In genomic region chr17:57989011-57989345, GRCh38 we compare ENCODE assay signal across 8 cellular contexts. TPM values are rescaled to one million over a fixed set of nuclear protein-coding genes. Genes with fewer than 3 reads are reported as not detected.
DNase-seq lines count a peak whose midpoint lies in the region; ATAC-seq, FAIRE-seq and TF ChIP-seq lines count a peak whose summit lies in the region.

No MANE protein-coding gene starts in this region.

- no peak overlapping the region for H4K8ac ChIP-seq in H1 (ENCODE audit: extremely low read depth, insufficient read depth, low read length)

- H3K36me3 ChIP-seq in H1 (ENCODE audit: control insufficient read depth in 2 of 4, insufficient read depth in 4 of 4, low read length in 3 of 4) = no peaks in the 10 kb centered on the region; a peak in 2 of 8 replicates

- no peak overlapping the region for H3K56ac ChIP-seq in H1 (replicated peaks; ENCODE audit: insufficient read length, low read depth, low read length)

- H3K23ac ChIP-seq in H1 (ENCODE audit: insufficient read length) = no peak overlapping the region

- no peak overlapping the region for H3K18ac ChIP-seq in H1 (ENCODE audit: extremely low read depth, low read length)

- no peak for TF ChIP-seq RAD21 in H1 (IDR thresholded peaks at IDR 0.05 in 1 of 2, conservative IDR thresholded peaks at IDR 0.05 in 1 of 2; ENCODE audit: low read depth in 2 of 2, low read length in 2 of 2)

- H3K27ac ChIP-seq in H1 (ENCODE audit: low read depth, low read length) = no peak overlapping the region

- POLR2A ChIA-PET in H1 (lab: Charles Lee; ENCODE audit: partially characterized antibody) = interaction anchor here (0.8 to 28.0 kb wide), 13 partner anchors 8 to 191 kb away, joined by 3 to 672 read pairs (median 3); partner anchors contain the start of genes MRPS23 and SRSF1
- POLR2A ChIA-PET in naive thymus-derived CD8-positive, alpha-beta T cell (lab: Charles Lee) = interaction anchor here (0.7 to 3.7 kb wide), 9 partner anchors 7 to 139 kb away, joined by 3 to 44 read pairs (median 5); partner anchors contain the start of genes CUEDC1, MRPS23 and SRSF1

- H3K9me3 ChIP-seq in H1 (ENCODE audit: insufficient read depth in 2 of 2, low read depth in 1 of 2, low read length in 1 of 2) = no peaks in the 10 kb centered on the region

- no peak for TF ChIP-seq POLR2A in H1 (IDR thresholded peaks at IDR 0.05; ENCODE audit: control extremely low read depth in 1 of 2, low read depth in 2 of 2, low read length in 2 of 2)
- no peak for TF ChIP-seq POLR2A in GM12892 (IDR thresholded peaks at IDR 0.05; ENCODE audit: low read depth, low read length)

- no peak overlapping the region for H3K4ac ChIP-seq in H1 (replicated peaks; ENCODE audit: insufficient read length, low read depth, low read length)

- no peak overlapping the region for H2BK120ac ChIP-seq in H1 (replicated peaks; ENCODE audit: low read depth, low read length)

- 0 out of 2 replicates have a peak overlapping the region, but pooled peaks have one; percentile 73 for H2BK5ac ChIP-seq in H1 (ENCODE audit: low read depth, low read length)

- 57% methylated on average over 5 of the region's 5 CpGs; no CpG with 5 or more reads in 1 of the 2 experiments for WGBS in H1 (ENCODE audit: extremely low coverage in 1 of 2, insufficient coverage in 1 of 2, insufficient read length in 1 of 2, insufficient replicate concordance in 2 of 2, low coverage in 1 of 2, low lambda C conversion rate in 2 of 2, missing lambda C conversion rate in 1 of 2), 2 experiments

- peaks cover 0 to 7% of the 10 kb centered on the region in 2 experiments for H4K20me1 ChIP-seq in H1 (replicated peaks in 1 of 2; ENCODE audit: control insufficient read depth in 1 of 2, insufficient read depth in 2 of 2, low read length in 2 of 2)

- peaks cover 0 to 11% (median 0%) of the 10 kb centered on the region in 3 donors for H3K36me3 Mint-ChIP-seq in naive thymus-derived CD8-positive, alpha-beta T cell

- H4K5ac ChIP-seq in H1 (ENCODE audit: insufficient read length, low read depth, low read length) = no peak overlapping the region

- peaks cover 0 to 30% of the 10 kb centered on the region in 2 experiments; a peak in 3 of 4 replicates for H3K79me2 ChIP-seq in H1 (ENCODE audit: control insufficient read depth in 1 of 2, insufficient read depth in 2 of 2, low read length in 2 of 2)

- peaks cover 9% of the 10 kb centered on the region for H3K23me2 ChIP-seq in H1 (ENCODE audit: low read depth, low read length)

- H2AK5ac ChIP-seq in H1 (ENCODE audit: low read depth, low read length) = no peak overlapping the region

- CTCF ChIA-PET in H1 (lab: Charles Lee; ENCODE audit: partially characterized antibody) = interaction anchor here (1.0 to 15.0 kb wide), 7 partner anchors 11 to 133 kb away, joined by 3 to 384 read pairs (median 7); partner anchors contain the start of gene MRPS23

- H3K14ac ChIP-seq in H1 (ENCODE audit: insufficient read length) = no peak overlapping the region

- no peak for TF ChIP-seq EP300 in H1 (IDR thresholded peaks at IDR 0.05; ENCODE audit: borderline replicate concordance in 1 of 2, low read depth in 2 of 2, low read length in 2 of 2)

- H2BK12ac ChIP-seq in H1 (ENCODE audit: low read depth, low read length) = no peak overlapping the region

- no peak overlapping the region for H2BK20ac ChIP-seq in H1 (ENCODE audit: low read length)

- H3K4me3 ChIP-seq in H1 (ENCODE audit: extremely low read depth in 1 of 4, insufficient read depth in 2 of 4, low read depth in 3 of 4, low read length in 4 of 4) = peak overlapping the region in 3 of 4 experiments; percentile 70 to 95 (median 81); a peak in 6 of 8 replicates

- peaks cover 34 to 73% (median 68%) of the 10 kb centered on the region in 4 donors for H3K4me1 Mint-ChIP-seq in naive thymus-derived CD8-positive, alpha-beta T cell

- no peak for ATAC-seq in naive thymus-derived CD8-positive, alpha-beta T cell
- ATAC-seq in HG03457 (IDR thresholded peaks at IDR 0.05; ENCODE audit: unreplicated experiment) = no peak

- peaks cover 0 to 6% (median 1%) of the 10 kb centered on the region in 4 experiments; a peak in 4 of 7 replicates for H3K4me1 ChIP-seq in H1 (replicated peaks in 1 of 4; ENCODE audit: control insufficient read depth in 3 of 4, insufficient read depth in 4 of 4, low read length in 3 of 4)

- no peak for TF ChIP-seq CTCF in H1 (IDR thresholded peaks at IDR 0.05; ENCODE audit: control extremely low read depth in 1 of 3, insufficient read depth in 1 of 3, low read depth in 1 of 3, low read length in 3 of 3)

- H4K91ac ChIP-seq in H1 (replicated peaks; ENCODE audit: insufficient read length, low read length) = no peak overlapping the region

- H3K79me1 ChIP-seq in H1 (ENCODE audit: low read depth, low read length) = peaks cover 3% of the 10 kb centered on the region; the same call in 1 of the 2 replicates

- peak overlapping the region; percentile 94 to 100 for H3K4me2 ChIP-seq in H1 (ENCODE audit: insufficient read depth in 1 of 2, low read depth in 2 of 2, low read length in 2 of 2)

- peak overlapping the region; percentile 89 to 97 (median 95) for H3K27ac Mint-ChIP-seq in naive thymus-derived CD8-positive, alpha-beta T cell

- no peaks in the 10 kb centered on the region for H3K9me3 Mint-ChIP-seq in naive thymus-derived CD8-positive, alpha-beta T cell

- no peak overlapping the region for H2AFZ ChIP-seq in H1 (ENCODE audit: low read length)

- peak overlapping the region in 1 of 4 experiments; percentile 75; a peak in 2 of 7 replicates for H3K9ac ChIP-seq in H1 (replicated peaks in 1 of 4; ENCODE audit: extremely low read depth in 1 of 4, low read depth in 3 of 4, low read length in 3 of 4)

- peaks cover 0 to 2% (median 0%) of the 10 kb centered on the region in 5 donors for H3K27me3 Mint-ChIP-seq in naive thymus-derived CD8-positive, alpha-beta T cell

- no peaks in the 10 kb centered on the region for H3K27me3 ChIP-seq in H1 (replicated peaks in 1 of 4; ENCODE audit: control insufficient read depth in 3 of 4, extremely low read depth in 1 of 4, insufficient read depth in 3 of 4, low read length in 3 of 4)

- FAIRE-seq in H1 (lab: Jason Lieb, UNC) = no peak
- FAIRE-seq in GM12892 (lab: Jason Lieb, UNC) = no peak

- peak overlapping the region; percentile 85 to 96 (median 94) for H3K4me3 Mint-ChIP-seq in naive thymus-derived CD8-positive, alpha-beta T cell

- H2BK15ac ChIP-seq in H1 (ENCODE audit: low read length) = no peak overlapping the region

- peak; percentile 15 to 20 for DNase-seq in SHP77 (lab: John Stamatoyannopoulos, UW)
- no peak for DNase-seq in SHP77 treated with DMSO at 0.1 percent for 48 hours (lab: John Stamatoyannopoulos, UW)
- DNase-seq in RPMI7951 (ENCODE audit: low read depth) = peak; percentile 44
- no peak for DNase-seq in H1 (ENCODE audit: low read depth in 1 of 2, low spot score in 2 of 2)
- no peak for DNase-seq in naive thymus-derived CD8-positive, alpha-beta T cell
- DNase-seq in stimulated activated CD4-positive, alpha-beta T cell treated with anti-CD3 and anti-CD28 coated beads, Interleukin-12 subunit alpha, Interleukin-12 subunit beta, amount 100 ng/mL, for 4 hours = no peak
- DNase-seq in GM12892 (ENCODE audit: insufficient read length) = no peak

TF ChIP-seq in H1, 55 proteins besides CTCF, POLR2A, EP300 and RAD21 (continues in another document):
- TF ChIP-seq TAF7 (optimal IDR thresholded peaks at IDR 0.05; ENCODE audit: borderline replicate concordance, low read depth, low read length) (peak; percentile 4), FOSL1 (IDR thresholded peaks at IDR 0.05; ENCODE audit: insufficient read depth, low read depth, low read length) (no peak)

RNA-seq across cellular contexts. Expression of gene VEZF1, which starts 0.9 kb away (rescaled TPM):
- total RNA-seq in RPMI7951 (2014; rRNA removed; shearing (Covaris generic)) = 65.2 and 78.7 TPM in 2 replicates
- total RNA-seq in H1 (2021; fragmentation: NEBNext Ultra II Directional; extraction: Animal tissue kit (Norgen Biotek cat#: 25700)) = 56.7 and 61.9 TPM in 2 replicates
- 21.5 and 28.9 TPM in 2 replicates for polyA plus RNA-seq in H1 (2011; rRNA removed)
- polyA plus RNA-seq in H1 (2011; cell fraction: cytosol; rRNA removed) = 25.3 TPM
- 29.8 TPM for polyA plus RNA-seq in H1 (2011; cell fraction: nucleus; rRNA removed)
- 33.3 to 43.5 TPM (median 39.8 TPM) in 4 replicates for polyA plus RNA-seq in H1 (2012, experiment 1 of 2)
- 5.7 TPM for polyA plus RNA-seq in H1 (2012, experiment 2 of 2)
- 39.2 TPM for polyA plus RNA-seq in H1 (2013, experiment 1 of 2)
- polyA plus RNA-seq in H1 (2013, experiment 2 of 2) = 38.4 TPM
- 81.4 and 108 TPM in 2 replicates for polyA minus RNA-seq in H1 (2011; rRNA and poly(A)+ RNA removed)
- polyA minus RNA-seq in H1 (2011; cell fraction: cytosol; rRNA and poly(A)+ RNA removed) = 35.6 TPM
- polyA minus RNA-seq in H1 (2011; cell fraction: nucleus; rRNA and poly(A)+ RNA removed) = 51.1 TPM
- 10 to 100 TPM; 91.6 to 92.8 TPM for total RNA-seq in naive thymus-derived CD8-positive, alpha-beta T cell
- 10 to 100 TPM; 41.1 to 48.9 (median 42.1) TPM for polyA plus RNA-seq in naive thymus-derived CD8-positive, alpha-beta T cell
- 12.5 TPM for polyA plus RNA-seq in GM12892 (2012; ENCODE audit: missing spikeins)

RNA-seq across cellular contexts. Expression of gene SRSF1, which starts 18.1 kb away (rescaled TPM):
- 330 and 331 TPM in 2 replicates for total RNA-seq in RPMI7951 (2014; rRNA removed; shearing (Covaris generic))
- 429 and 433 TPM in 2 replicates for total RNA-seq in H1 (2021; fragmentation: NEBNext Ultra II Directional; extraction: Animal tissue kit (Norgen Biotek cat#: 25700))
- 149 and 300 TPM in 2 replicates for polyA plus RNA-seq in H1 (2011; rRNA removed)
- 280 TPM for polyA plus RNA-seq in H1 (2011; cell fraction: cytosol; rRNA removed)
- 773 TPM for polyA plus RNA-seq in H1 (2011; cell fraction: nucleus; rRNA removed)
- polyA plus RNA-seq in H1 (2012, experiment 1 of 2) = 330 to 434 TPM (median 366 TPM) in 4 replicates
- 60.0 TPM for polyA plus RNA-seq in H1 (2012, experiment 2 of 2)
- 237 TPM for polyA plus RNA-seq in H1 (2013, experiment 1 of 2)
- polyA plus RNA-seq in H1 (2013, experiment 2 of 2) = 241 TPM
- 349 and 397 TPM in 2 replicates for polyA minus RNA-seq in H1 (2011; rRNA and poly(A)+ RNA removed)
- 389 TPM for polyA minus RNA-seq in H1 (2011; cell fraction: cytosol; rRNA and poly(A)+ RNA removed)
- 594 TPM for polyA minus RNA-seq in H1 (2011; cell fraction: nucleus; rRNA and poly(A)+ RNA removed)
- 100 to 1,000 TPM; 213 to 256 TPM for total RNA-seq in naive thymus-derived CD8-positive, alpha-beta T cell
- polyA plus RNA-seq in naive thymus-derived CD8-positive, alpha-beta T cell = 10 to 100 TPM; 43.5 to 51.6 (median 45.4) TPM
- polyA plus RNA-seq in GM12892 (2012; ENCODE audit: missing spikeins) = 199 TPM

RNA-seq across cellular contexts. Expression of gene CUEDC1, which starts 33.8 kb away (rescaled TPM):
- total RNA-seq in RPMI7951 (2014; rRNA removed; shearing (Covaris generic)) = 6.4 and 6.6 TPM in 2 replicates
- 7.8 and 10.7 TPM in 2 replicates for total RNA-seq in H1 (2021; fragmentation: NEBNext Ultra II Directional; extraction: Animal tissue kit (Norgen Biotek cat#: 25700))
- 4.0 and 6.7 TPM in 2 replicates for polyA plus RNA-seq in H1 (2011; rRNA removed)
- 5.2 TPM for polyA plus RNA-seq in H1 (2011; cell fraction: cytosol; rRNA removed)
- polyA plus RNA-seq in H1 (2011; cell fraction: nucleus; rRNA removed) = 12.0 TPM
- 3.4 to 9.6 TPM (median 7.3 TPM) in 4 replicates for polyA plus RNA-seq in H1 (2012, experiment 1 of 2)
- 4.9 TPM for polyA plus RNA-seq in H1 (2012, experiment 2 of 2)
- 5.8 TPM for polyA plus RNA-seq in H1 (2013, experiment 1 of 2)
- 5.8 TPM for polyA plus RNA-seq in H1 (2013, experiment 2 of 2)
- polyA minus RNA-seq in H1 (2011; rRNA and poly(A)+ RNA removed) = 4.1 and 5.1 TPM in 2 replicates
- 2.2 TPM for polyA minus RNA-seq in H1 (2011; cell fraction: cytosol; rRNA and poly(A)+ RNA removed)
- 4.1 TPM for polyA minus RNA-seq in H1 (2011; cell fraction: nucleus; rRNA and poly(A)+ RNA removed)
- under 1 TPM in 1 of 2 experiments, not detected in 1; 0.55 TPM for total RNA-seq in naive thymus-derived CD8-positive, alpha-beta T cell
- not detected for polyA plus RNA-seq in naive thymus-derived CD8-positive, alpha-beta T cell
- polyA plus RNA-seq in GM12892 (2012; ENCODE audit: missing spikeins) = 1.2 TPM

Comparison
In these comparisons a context has a peak if more than half of its experiments do, and no peak if none do; other contexts are left out.
1. DNase-seq: peak in SHP77 (2 of 2) and RPMI7951 (single experiment); none in SHP77 treated with DMSO at 0.1 percent for 48 hours (single experiment), H1 (0 of 2), naive thymus-derived CD8-positive, alpha-beta T cell (0 of 10), stimulated activated CD4-positive, alpha-beta T cell treated with anti-CD3 and anti-CD28 coated beads, Interleukin-12 subunit alpha, Interleukin-12 subunit beta, amount 100 ng/mL, for 4 hours (single experiment) and GM12892 (single experiment).